22 cellular contexts compared by ENCODE assay signal in the genomic region with DNA sequence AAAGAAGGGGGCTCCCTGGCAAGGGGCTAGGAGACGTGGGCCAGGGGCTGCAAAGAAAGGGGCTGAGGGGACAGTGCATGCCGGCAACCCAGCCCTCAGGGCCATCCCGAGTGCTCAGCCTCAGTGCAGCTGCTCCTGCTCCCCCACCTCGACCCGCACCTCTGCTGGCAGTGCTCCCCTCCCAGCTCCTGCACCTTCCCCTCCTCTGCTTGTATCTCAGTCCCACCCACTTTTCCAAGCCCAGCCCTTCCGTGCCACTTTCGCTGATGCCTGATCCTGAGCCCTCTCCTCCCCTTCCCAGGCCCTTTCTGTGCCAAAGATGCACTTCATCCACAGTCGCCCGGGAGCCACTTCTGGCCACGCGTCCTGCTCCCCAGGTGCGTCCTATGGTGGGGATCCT.
DNase-seq lines count a peak whose midpoint lies in the region; ATAC-seq, FAIRE-seq and TF ChIP-seq lines count a peak whose summit lies in the region.
"Had no signal": no experiment of that assay in that cellular context is flagged by ENCODE, and none has a peak within 500 bp of the region (broad histone marks: within the 10 kb centered on the region; RNA-seq: fewer than 3 reads in every experiment).

No MANE protein-coding gene starts in this region.

- 81% methylated on average over 9 of the region's 12 CpGs; no CpG with 5 or more reads in 1 of the 2 experiments for WGBS in H1 (ENCODE audit: extremely low coverage in 1 of 2, insufficient coverage in 1 of 2, insufficient read length in 1 of 2, insufficient replicate concordance in 2 of 2, low coverage in 1 of 2, low lambda C conversion rate in 2 of 2, missing lambda C conversion rate in 1 of 2), 2 experiments

- no peak overlapping the region for H2AK5ac ChIP-seq in H1 (ENCODE audit: low read depth, low read length)

- H3K23ac ChIP-seq in H1 (ENCODE audit: insufficient read length): no peak overlapping the region

- POLR2A ChIA-PET in H1 (lab: Charles Lee; ENCODE audit: partially characterized antibody): no interaction called here

- H3K79me2 ChIP-seq in GM23338 (replicated peaks; ENCODE audit: insufficient read depth): no peaks in the 10 kb centered on the region
- H3K79me2 ChIP-seq in H1 (ENCODE audit: control insufficient read depth in 1 of 2, insufficient read depth in 2 of 2, low read length in 2 of 2): no peaks in the 10 kb centered on the region
- no peaks in the 10 kb centered on the region for H3K79me2 ChIP-seq in osteoblast (ENCODE audit: insufficient read depth, low read length)

- no peaks in the 10 kb centered on the region; the same call in 2 of the 3 replicates for H3K9me3 Mint-ChIP-seq in GM23338

- H3K4me2 ChIP-seq in GM23338 (no peak overlapping the region), H1 (ENCODE audit: insufficient read depth in 1 of 2, low read depth in 2 of 2, low read length in 2 of 2) (no peak overlapping the region), osteoblast (ENCODE audit: insufficient read depth, low read length) (no peak overlapping the region)

- no peak overlapping the region for H3K18ac ChIP-seq in H1 (ENCODE audit: extremely low read depth, low read length)

- no peak for TF ChIP-seq RAD21 in H1 (IDR thresholded peaks at IDR 0.05 in 1 of 2, conservative IDR thresholded peaks at IDR 0.05 in 1 of 2; ENCODE audit: low read depth in 2 of 2, low read length in 2 of 2)

- no peak for TF ChIP-seq POLR2A in H1 (IDR thresholded peaks at IDR 0.05; ENCODE audit: control extremely low read depth in 1 of 2, low read depth in 2 of 2, low read length in 2 of 2)

- no peak overlapping the region for H2BK120ac ChIP-seq in H1 (replicated peaks; ENCODE audit: low read depth, low read length)

- H4K20me1 ChIP-seq in GM23338 (replicated peaks; ENCODE audit: insufficient read depth) (no peaks in the 10 kb centered on the region), H1 (replicated peaks in 1 of 2; ENCODE audit: control insufficient read depth in 1 of 2, insufficient read depth in 2 of 2, low read length in 2 of 2) (peaks cover 0 to 10% of the 10 kb centered on the region in 2 experiments), osteoblast (ENCODE audit: insufficient read depth, low read length) (no peaks in the 10 kb centered on the region)

- CTCF ChIA-PET in H1 (lab: Charles Lee; ENCODE audit: partially characterized antibody): interaction anchor here (0.5 kb wide), 1 partner anchor 88 kb away, joined by 3 read pairs; no protein-coding TSS in a partner anchor

- no peak overlapping the region for H4K91ac ChIP-seq in H1 (replicated peaks; ENCODE audit: insufficient read length, low read length)

- peaks cover 3% of the 10 kb centered on the region; the same call in 1 of the 3 replicates for H3K36me3 Mint-ChIP-seq in GM23338 (ENCODE audit: low read depth)
- H3K36me3 Mint-ChIP-seq: CD4-positive, CD25-positive, alpha-beta regulatory T cell; CD8-positive, alpha-beta memory T cell; IgD-negative memory B cell had no signal

- no peak overlapping the region for H3K56ac ChIP-seq in H1 (replicated peaks; ENCODE audit: insufficient read length, low read depth, low read length)

- no peak for TF ChIP-seq EP300 in H1 (IDR thresholded peaks at IDR 0.05; ENCODE audit: borderline replicate concordance in 1 of 2, low read depth in 2 of 2, low read length in 2 of 2)

- H2BK15ac ChIP-seq in H1 (ENCODE audit: low read length): no peak overlapping the region

- no peak overlapping the region for H3K4me3 Mint-ChIP-seq in GM23338
- H3K4me3 Mint-ChIP-seq: CD8-positive, alpha-beta memory T cell had no signal

- H3K4me1 ChIP-seq in GM23338 (ENCODE audit: insufficient read depth): no peaks in the 10 kb centered on the region
- peaks cover 0 to 3% (median 0%) of the 10 kb centered on the region in 4 experiments; a peak in 1 of 7 replicates for H3K4me1 ChIP-seq in H1 (replicated peaks in 1 of 4; ENCODE audit: control insufficient read depth in 3 of 4, insufficient read depth in 4 of 4, low read length in 3 of 4)
- no peaks in the 10 kb centered on the region for H3K4me1 ChIP-seq in osteoblast (ENCODE audit: insufficient read depth, low read length)

- peaks cover 12% of the 10 kb centered on the region for H3K27me3 Mint-ChIP-seq in GM23338 (ENCODE audit: insufficient read depth, low read depth, poor library complexity)

- no peaks in the 10 kb centered on the region for H3K27me3 ChIP-seq in GM23338 (ENCODE audit: insufficient read depth)
- H3K27me3 ChIP-seq in H7 (ENCODE audit: control insufficient read depth, insufficient read depth, low read length): no peaks in the 10 kb centered on the region
- no peaks in the 10 kb centered on the region for H3K27me3 ChIP-seq in H1 (replicated peaks in 1 of 4; ENCODE audit: control insufficient read depth in 3 of 4, extremely low read depth in 1 of 4, insufficient read depth in 3 of 4, low read length in 3 of 4)
- H3K27me3 ChIP-seq in osteoblast (ENCODE audit: insufficient read depth, low read length): no peaks in the 10 kb centered on the region
- H3K27me3 ChIP-seq: BE2C had no signal

- H3K9ac ChIP-seq in H1 (replicated peaks in 1 of 4; ENCODE audit: extremely low read depth in 1 of 4, low read depth in 3 of 4, low read length in 3 of 4): no peak overlapping the region

- ATAC-seq in GM23338: no peak; the same call in 2 of the 3 replicates
- ATAC-seq in esophagus mucosa: no peak
- ATAC-seq in HG03045 (IDR thresholded peaks at IDR 0.05; ENCODE audit: unreplicated experiment): no peak
- ATAC-seq in GM18867 (IDR thresholded peaks at IDR 0.05; ENCODE audit: unreplicated experiment): no peak
- ATAC-seq: GM12878 had no signal

- H3K4me3 ChIP-seq in GM23338: no peak overlapping the region
- H3K4me3 ChIP-seq in H7 (ENCODE audit: insufficient read depth, low read depth, low read length): no peak overlapping the region
- no peak overlapping the region for H3K4me3 ChIP-seq in H1 (ENCODE audit: extremely low read depth in 1 of 4, insufficient read depth in 2 of 4, low read depth in 3 of 4, low read length in 4 of 4)
- H3K4me3 ChIP-seq in osteoblast (ENCODE audit: insufficient read depth, low read length): no peak overlapping the region
- H3K4me3 ChIP-seq: GM12878 had no signal

- no peaks in the 10 kb centered on the region for H3K9me3 ChIP-seq in H1 (ENCODE audit: insufficient read depth in 2 of 2, low read depth in 1 of 2, low read length in 1 of 2)
- no peaks in the 10 kb centered on the region for H3K9me3 ChIP-seq in osteoblast (ENCODE audit: low read depth, low read length)
- H3K9me3 ChIP-seq: BE2C had no signal

- no peaks in the 10 kb centered on the region for H3K36me3 ChIP-seq in GM23338 (ENCODE audit: insufficient read depth)
- no peaks in the 10 kb centered on the region for H3K36me3 ChIP-seq in H7 (replicated peaks; ENCODE audit: control insufficient read depth, insufficient read depth, low read length)
- H3K36me3 ChIP-seq in H1 (ENCODE audit: control insufficient read depth in 2 of 4, insufficient read depth in 4 of 4, low read length in 3 of 4): no peaks in the 10 kb centered on the region
- H3K36me3 ChIP-seq in osteoblast (ENCODE audit: insufficient read depth, low read length): no peaks in the 10 kb centered on the region
- H3K36me3 ChIP-seq: BE2C had no signal

- H3K9me2 ChIP-seq in GM23338 (ENCODE audit: insufficient read depth): peaks cover 2% of the 10 kb centered on the region; the same call in 1 of the 2 replicates

- H3F3A ChIP-seq in GM23338 (replicated peaks; ENCODE audit: low read depth): no peaks in the 10 kb centered on the region

- 0 out of 2 replicates have a peak overlapping the region, but pooled peaks have one; percentile 9 for H2BK12ac ChIP-seq in H1 (ENCODE audit: low read depth, low read length)

- H3K4me1 Mint-ChIP-seq in GM23338: peaks cover 13% of the 10 kb centered on the region; the same call in 2 of the 3 replicates
- H3K4me1 Mint-ChIP-seq: CD4-positive, CD25-positive, alpha-beta regulatory T cell; CD8-positive, alpha-beta memory T cell; IgD-negative memory B cell had no signal

- DNase-seq in GM23338 (ENCODE audit: low spot score) (no peak), H7 (peak; percentile 48), H1 (ENCODE audit: low read depth in 1 of 2, low spot score in 2 of 2) (no peak), osteoblast (ENCODE audit: insufficient read length, low spot score, missing footprints) (peak; percentile 54), T1000 (lab: John Stamatoyannopoulos, UW) (no peak)
- DNase-seq: ACHN; BE2C; CD4-positive, CD25-positive, alpha-beta regulatory T cell; CD8-positive, alpha-beta memory T cell; DMS153; DND-41; EL; KBM-7 had no signal

- no peak overlapping the region for H4K5ac ChIP-seq in H1 (ENCODE audit: insufficient read length, low read depth, low read length)

- peaks cover 6% of the 10 kb centered on the region; the same call in 1 of the 2 replicates for H3K23me2 ChIP-seq in H1 (ENCODE audit: low read depth, low read length)

- no peak overlapping the region for H3K27ac ChIP-seq in GM23338 (ENCODE audit: low read depth)
- H3K27ac ChIP-seq in H1 (ENCODE audit: low read depth, low read length): no peak overlapping the region
- H3K27ac ChIP-seq in osteoblast (ENCODE audit: low read depth, low read length): no peak overlapping the region

- H2BK5ac ChIP-seq in H1 (ENCODE audit: low read depth, low read length): no peak overlapping the region

- H3K27ac Mint-ChIP-seq in GM23338: peak overlapping the region; percentile 52; the same call in 1 of the 2 replicates
- H3K27ac Mint-ChIP-seq: CD4-positive, CD25-positive, alpha-beta regulatory T cell; CD8-positive, alpha-beta memory T cell; IgD-negative memory B cell had no signal

- H4K8ac ChIP-seq in H1 (ENCODE audit: extremely low read depth, insufficient read depth, low read length): no peak overlapping the region

- H3K4ac ChIP-seq in H1 (replicated peaks; ENCODE audit: insufficient read length, low read depth, low read length): no peak overlapping the region

- H3K79me1 ChIP-seq in H1 (ENCODE audit: low read depth, low read length): peaks cover 3% of the 10 kb centered on the region; the same call in 1 of the 2 replicates

- FAIRE-seq in H1 (lab: Jason Lieb, UNC): no peak
- FAIRE-seq: A204.1, GM12878, GM19239, H54, HepG2 had no signal

- no peak overlapping the region for H3K14ac ChIP-seq in H1 (ENCODE audit: insufficient read length)

- TF ChIP-seq CTCF in GM23338 (conservative IDR thresholded peaks at IDR 0.05; ENCODE audit: low read depth in 2 of 2) (no peak), H1 (IDR thresholded peaks at IDR 0.05; ENCODE audit: control extremely low read depth in 1 of 3, insufficient read depth in 1 of 3, low read depth in 1 of 3, low read length in 3 of 3) (no peak), osteoblast (IDR thresholded peaks at IDR 0.05; ENCODE audit: extremely low read depth, low read depth, low read length) (no peak)

- H2BK20ac ChIP-seq in H1 (ENCODE audit: low read length): no peak overlapping the region

- H2AFZ ChIP-seq in GM23338 (no peak overlapping the region), H1 (ENCODE audit: low read length) (no peak overlapping the region), osteoblast (ENCODE audit: low read length) (no peak overlapping the region)

TF ChIP-seq in H1, 55 proteins besides CTCF, POLR2A, EP300 and RAD21 (continues in another document):
- TF ChIP-seq RNF2 (IDR thresholded peaks at IDR 0.05; ENCODE audit: borderline replicate concordance, low read depth, low read length, missing control alignments, poor library complexity, severe bottlenecking): no peak
- TF ChIP-seq KDM4A (IDR thresholded peaks at IDR 0.05; ENCODE audit: low read depth, low read length, severe bottlenecking): no peak
- no peak for TF ChIP-seq SP2 (IDR thresholded peaks at IDR 0.05; ENCODE audit: low read length)
- no peak for TF ChIP-seq CHD2 (IDR thresholded peaks at IDR 0.05; ENCODE audit: low read length)

Comparison
In these comparisons a context has a peak if more than half of its experiments do, and no peak if none do; other contexts are left out.
1. DNase-seq: peak in H7 (single experiment) and osteoblast (single experiment); none in GM23338 (single experiment), H1 (0 of 2) and T1000 (single experiment).